In genomic region chr22:48424201-48424627, GRCh38 we compare ENCODE assay signal across 15 cellular contexts.
DNase-seq lines count a peak whose midpoint lies in the region; ATAC-seq and TF ChIP-seq lines count a peak whose summit lies in the region.
"Had no signal": no experiment of that assay in that cellular context is flagged by ENCODE, and none has a peak within 500 bp of the region (broad histone marks: within the 10 kb centered on the region; RNA-seq: fewer than 3 reads in every experiment).

No MANE protein-coding gene starts in this region.

- no peaks in the 10 kb centered on the region for H3K27me3 Mint-ChIP-seq in osteocyte (ENCODE audit: unreplicated experiment)
- H3K27me3 Mint-ChIP-seq: CD4-positive, CD25-positive, alpha-beta regulatory T cell had no signal

- H3K36me3 Mint-ChIP-seq in osteocyte (ENCODE audit: unreplicated experiment) = no peaks in the 10 kb centered on the region
- H3K36me3 Mint-ChIP-seq: CD4-positive, CD25-positive, alpha-beta regulatory T cell had no signal

- no peaks in the 10 kb centered on the region for H3K9me3 ChIP-seq in SJSA1 (replicated peaks)
- H3K9me3 ChIP-seq in body of pancreas = no peaks in the 10 kb centered on the region
- H3K9me3 ChIP-seq: BLaER1 treated with 17β-estradiol and CSF1 and Interleukin-3, amounts not matched to agents 10 nM and 100 nM had no signal

- TF ChIP-seq CTCF in coronary artery (IDR thresholded peaks at IDR 0.05) (no peak), osteocyte (IDR thresholded peaks at IDR 0.05) (no peak), body of pancreas (IDR thresholded peaks at IDR 0.05) (no peak)

- H3K4me1 ChIP-seq in SJSA1 (replicated peaks) (peaks cover 68% of the 10 kb centered on the region), body of pancreas (peaks cover 10% of the 10 kb centered on the region)

- no peak for TF ChIP-seq POLR2A in body of pancreas (IDR thresholded peaks at IDR 0.05)

- H3K27ac ChIP-seq in SJSA1 = peak overlapping the region; percentile 54
- no peak overlapping the region for H3K27ac ChIP-seq in coronary artery
- no peak overlapping the region for H3K27ac ChIP-seq in body of pancreas
- H3K27ac ChIP-seq: BLaER1 treated with 17β-estradiol and CSF1 and Interleukin-3, amounts not matched to agents 10 nM and 100 nM; HL-60 had no signal

- peaks cover 52% of the 10 kb centered on the region for H3K4me1 Mint-ChIP-seq in osteocyte (ENCODE audit: unreplicated experiment)
- H3K4me1 Mint-ChIP-seq: CD4-positive, CD25-positive, alpha-beta regulatory T cell had no signal

- H3K4me3 ChIP-seq in SJSA1 = no peak overlapping the region
- H3K4me3 ChIP-seq in coronary artery = no peak overlapping the region
- H3K4me3 ChIP-seq in body of pancreas = no peak overlapping the region
- H3K4me3 ChIP-seq: BLaER1 treated with 17β-estradiol and CSF1 and Interleukin-3, amounts not matched to agents 10 nM and 100 nM had no signal

- H3K27me3 ChIP-seq in SJSA1 (replicated peaks) (no peaks in the 10 kb centered on the region), body of pancreas (no peaks in the 10 kb centered on the region)
- H3K27me3 ChIP-seq: BLaER1 treated with 17β-estradiol and CSF1 and Interleukin-3, amounts not matched to agents 10 nM and 100 nM had no signal

- DNase-seq in SJSA1 (ENCODE audit: low read depth in 1 of 2, low spot score in 2 of 2) (peak in 1 of 2 experiments; percentile 41), coronary artery (ENCODE audit: low spot score) (peak; percentile 43), islet precursor cell (peak; percentile 35), osteocyte (ENCODE audit: extremely low spot score, unreplicated experiment) (no peak), NCI-H1417 (lab: John Stamatoyannopoulos, UW) (no peak), body of pancreas (no peak), inferior parietal cortex (ENCODE audit: extremely low spot score) (no peak)
- DNase-seq: ACHN; CD4-positive, CD25-positive, alpha-beta regulatory T cell; DMS53; GF-D8; HCEC 1CT had no signal

- intact Hi-C loops in body of pancreas (cut with DNase I) = no loop called here

- no peak for ATAC-seq in body of pancreas
- ATAC-seq in GM18498 (IDR thresholded peaks at IDR 0.05; ENCODE audit: unreplicated experiment) = no peak

- H3K9me3 Mint-ChIP-seq in osteocyte (ENCODE audit: unreplicated experiment) = peaks cover 9% of the 10 kb centered on the region

- no peak overlapping the region for H3K4me3 Mint-ChIP-seq in osteocyte (ENCODE audit: unreplicated experiment)
- H3K4me3 Mint-ChIP-seq: CD4-positive, CD25-positive, alpha-beta regulatory T cell had no signal

- H3K36me3 ChIP-seq in SJSA1 (no peaks in the 10 kb centered on the region), body of pancreas (replicated peaks in 1 of 2; ENCODE audit: insufficient read depth in 1 of 2, low read depth in 2 of 2) (no peaks in the 10 kb centered on the region)
- H3K36me3 ChIP-seq: BLaER1 treated with 17β-estradiol and CSF1 and Interleukin-3, amounts not matched to agents 10 nM and 100 nM had no signal

- WGBS in body of pancreas, 2 donors = 68% methylated on average over 16 to 18 of the region's 18 CpGs

- peak overlapping the region; percentile 13 for H3K27ac Mint-ChIP-seq in osteocyte (ENCODE audit: unreplicated experiment)

Comparison
In these comparisons a context has a peak if more than half of its experiments do, and no peak if none do; other contexts are left out.
1. DNase-seq: peak in coronary artery (single experiment) and islet precursor cell (single experiment); none in osteocyte (single experiment), NCI-H1417 (0 of 3), body of pancreas (0 of 4) and inferior parietal cortex (single experiment).